Comparison of ENCODE assay signal across 1 cellular context in the genomic region with DNA sequence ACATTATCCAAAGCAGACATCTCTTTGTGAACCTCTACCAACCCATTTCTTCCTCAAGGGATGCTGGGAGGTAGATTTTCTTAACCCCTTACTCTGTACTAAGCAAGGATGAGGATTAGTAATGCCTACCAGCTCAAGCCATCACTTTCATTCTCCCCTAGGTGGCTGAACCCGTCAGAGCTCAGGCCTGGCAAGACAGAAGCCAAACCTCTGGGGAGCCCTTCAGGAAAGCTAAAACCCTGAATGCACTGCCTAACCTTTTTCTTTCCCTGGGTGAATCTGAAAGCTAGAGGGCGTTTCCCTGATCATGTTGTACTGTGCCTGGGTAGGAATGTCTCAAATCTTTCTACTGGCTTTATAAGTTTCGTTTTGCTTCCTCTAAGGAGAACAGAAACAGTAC.
TF ChIP-seq lines count a peak whose summit lies in the region.

No MANE protein-coding gene starts in this region.

TF ChIP-seq in WTC11, 78 proteins besides CTCF, POLR2A, EP300 and RAD21 (continued from another document):
- no peak for TF ChIP-seq ZBTB21 (CRISPR knock-in tag; IDR thresholded peaks at IDR 0.05; ENCODE audit: borderline replicate concordance)
TF ChIP-seq in WTC11: peak in this region for 0.
